ENCODE assay signal across 9 cellular contexts in the genomic region with DNA sequence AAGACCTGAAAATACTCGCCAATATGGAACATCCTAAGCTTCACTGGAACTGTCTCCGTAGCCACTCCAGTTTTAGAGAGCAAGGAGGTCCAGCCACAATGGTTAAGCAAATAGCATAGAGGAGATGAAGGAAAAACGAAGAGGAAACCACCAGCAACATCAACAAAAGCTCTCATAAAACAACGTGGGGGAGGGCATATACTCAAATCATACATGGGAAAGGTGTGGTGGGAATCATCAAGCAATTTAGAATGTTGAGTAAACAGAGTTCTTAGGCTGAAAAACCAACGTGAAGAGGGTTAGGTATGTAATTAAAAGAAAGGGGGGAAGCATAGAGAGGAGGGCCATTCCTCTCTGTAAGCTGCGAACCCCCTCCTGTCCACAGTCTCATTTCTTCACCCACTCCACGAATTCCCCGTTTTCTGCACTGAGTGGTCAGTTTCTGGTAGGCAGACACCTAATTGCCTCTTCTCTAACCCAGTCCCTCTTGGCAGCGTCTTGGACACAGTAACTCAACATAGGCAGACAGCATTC. TPM values are rescaled to one million over a fixed set of nuclear protein-coding genes. Genes with fewer than 3 reads are reported as not detected.
DNase-seq lines count a peak whose midpoint lies in the region; ATAC-seq and TF ChIP-seq lines count a peak whose summit lies in the region.
"Had no signal": no experiment of that assay in that cellular context is flagged by ENCODE, and none has a peak within 500 bp of the region (broad histone marks: within the 10 kb centered on the region; RNA-seq: fewer than 3 reads in every experiment).

No MANE protein-coding gene starts in this region.

- DNase-seq in Panc1 (ENCODE audit: low read depth, low spot score) = no peak
- no peak for DNase-seq in central memory CD4-positive, alpha-beta T cell
- DNase-seq in inferior parietal cortex (ENCODE audit: extremely low spot score) = no peak
- no peak for DNase-seq in CD14-positive monocyte (ENCODE audit: low spot score)

- in situ Hi-C loops in Panc1 (cut with HindIII; ENCODE audit: low pct_unique_long_range_greater_than_20kb, low sequenced_read_pairs) = no loop called here

- peak overlapping the region; percentile 89 for H3K9ac ChIP-seq in skeletal muscle satellite cell (ENCODE audit: low read depth, low read length)

- H3K4me3 ChIP-seq in GM12875 (ENCODE audit: low read depth, low read length) (peak overlapping the region; percentile 87), Panc1 (ENCODE audit: low read depth in 2 of 2, low read length in 2 of 2) (peak overlapping the region; percentile 90 to 96), gastroesophageal sphincter (peak overlapping the region; percentile 91 to 95), skeletal muscle satellite cell (ENCODE audit: low read length) (peak overlapping the region; percentile 96)

- intact Hi-C loops in Panc1 (cut with micrococcal nuclease; ENCODE audit: unreplicated experiment) (no loop called here), CD14-positive monocyte (cut with micrococcal nuclease) (loop anchor here (2.0 to 10.0 kb wide), 8 partner anchors 105 to 713 kb away; partner anchors contain the start of genes IFT25 (in 2 of the 2), LRRC42 (in 2 of the 2), NDC1 (in 2 of the 2) and PARS2 (in 2 of the 2))

- TF ChIP-seq POLR2A in gastroesophageal sphincter (IDR thresholded peaks at IDR 0.05) = no peak

- no peaks in the 10 kb centered on the region; the same call in 1 of the 2 replicates for H3K36me3 ChIP-seq in Panc1 (ENCODE audit: control insufficient read depth, insufficient read depth, low read length)
- H3K36me3 ChIP-seq in gastroesophageal sphincter = no peaks in the 10 kb centered on the region
- H3K36me3 ChIP-seq in skeletal muscle satellite cell (ENCODE audit: insufficient read depth, low read length) = no peaks in the 10 kb centered on the region

- H3K9me3 ChIP-seq in Panc1 (ENCODE audit: control insufficient read depth, insufficient read depth, low read depth, low read length) = no peaks in the 10 kb centered on the region
- H3K9me3 ChIP-seq in gastroesophageal sphincter = no peaks in the 10 kb centered on the region
- no peaks in the 10 kb centered on the region for H3K9me3 ChIP-seq in skeletal muscle satellite cell (replicated peaks; ENCODE audit: low read length)

- peak overlapping the region; percentile 74 for H3K27ac ChIP-seq in Panc1 (ENCODE audit: low read length)
- peak overlapping the region; percentile 92 to 99 (median 96) for H3K27ac ChIP-seq in gastroesophageal sphincter

- CTCF ChIA-PET in Panc1 (lab: Charles Lee) = no interaction called here

- no peaks in the 10 kb centered on the region for H3K27me3 Mint-ChIP-seq in CD14-positive monocyte (ENCODE audit: low read depth in 3 of 3)

- H3K4me1 Mint-ChIP-seq in CD14-positive monocyte = peaks cover 33% of the 10 kb centered on the region

- TF ChIP-seq EP300 in gastroesophageal sphincter (IDR thresholded peaks at IDR 0.05) = no peak

- no peak overlapping the region for H3K27ac Mint-ChIP-seq in CD14-positive monocyte

- peak overlapping the region; percentile 96 for H3K4me2 ChIP-seq in skeletal muscle satellite cell (ENCODE audit: low read length)

- BruUV-seq in Panc1 (replicated peaks; lab: Mats Ljungman, UMichigan) = no TSS peak

- peaks cover 8 to 11% of the 10 kb centered on the region in 2 donors for H3K36me3 Mint-ChIP-seq in CD14-positive monocyte

- POLR2A ChIA-PET in Panc1 (lab: Charles Lee) = no interaction called here

- WGBS in gastroesophageal sphincter (ENCODE audit: low coverage in 1 of 2), 2 donors = 1 to 2% methylated on average over 9 of the region's 9 CpGs

- no peaks in the 10 kb centered on the region for H3K9me3 Mint-ChIP-seq in CD14-positive monocyte

- ATAC-seq in Panc1 = peak; percentile 26; the same call in 1 of the 2 replicates
- ATAC-seq in gastroesophageal sphincter = no peak
- no peak for ATAC-seq in GM21528 (IDR thresholded peaks at IDR 0.05; ENCODE audit: low FRiP score, unreplicated experiment)

- H3K4me3 Mint-ChIP-seq in CD14-positive monocyte = no peak overlapping the region

- no peaks in the 10 kb centered on the region for H3K27me3 ChIP-seq in Panc1 (ENCODE audit: control insufficient read depth, insufficient read depth, low read length)
- H3K27me3 ChIP-seq in gastroesophageal sphincter = no peaks in the 10 kb centered on the region
- H3K27me3 ChIP-seq in skeletal muscle satellite cell (ENCODE audit: control insufficient read depth, insufficient read depth, low read length) = no peaks in the 10 kb centered on the region

- H3K4me1 ChIP-seq in Panc1 (ENCODE audit: control insufficient read depth, insufficient read depth, low read length) (peaks cover 27% of the 10 kb centered on the region), gastroesophageal sphincter (peaks cover 12 to 65% (median 23%) of the 10 kb centered on the region in 3 donors), skeletal muscle satellite cell (ENCODE audit: control insufficient read depth, insufficient read depth, low read length) (peaks cover 19% of the 10 kb centered on the region)

- TF ChIP-seq CTCF in GM12875 (IDR thresholded peaks at IDR 0.05; ENCODE audit: borderline replicate concordance, insufficient read depth, low read depth, low read length) (no peak), Panc1 (IDR thresholded peaks at IDR 0.05) (no peak), gastroesophageal sphincter (IDR thresholded peaks at IDR 0.05) (no peak), CD14-positive monocyte (IDR thresholded peaks at IDR 0.05) (no peak)

RNA-seq across cellular contexts. Expression of gene TMEM59, which starts 1.0 kb away (rescaled TPM):
- total RNA-seq in Panc1 (2021; ENCODE audit: unreplicated experiment) (174 TPM), gastroesophageal sphincter (100 to 1,000 TPM; 238 to 466 (median 352) TPM)
- 123 TPM for polyA plus RNA-seq in Panc1 (2012; ENCODE audit: insufficient read length)
- 107 and 113 TPM in 2 replicates for total RNA-seq in skeletal muscle satellite cell (2012; rRNA removed)
- polyA plus RNA-seq in CD14-positive monocyte = 100 to 1,000 TPM; 831 to 925 TPM

RNA-seq across cellular contexts. Expression of gene TCEANC2, which starts 1.4 kb away (rescaled TPM):
- total RNA-seq in Panc1 (2021; ENCODE audit: unreplicated experiment) (5.1 TPM), gastroesophageal sphincter (10 to 100 TPM in 1 of 4 donors, 1 to 10 TPM in 3; 3.6 to 10.2 (median 9.1) TPM)
- polyA plus RNA-seq in Panc1 (2012; ENCODE audit: insufficient read length) = 2.5 TPM
- 2.3 and 2.6 TPM in 2 replicates for total RNA-seq in skeletal muscle satellite cell (2012; rRNA removed)
- polyA plus RNA-seq in CD14-positive monocyte = 1 to 10 TPM; 3.0 to 3.8 TPM

RNA-seq across cellular contexts. Expression of gene LDLRAD1, which starts 34.0 kb away (rescaled TPM):
- not detected for total RNA-seq in Panc1 (2021; ENCODE audit: unreplicated experiment)
- not detected for polyA plus RNA-seq in Panc1 (2012; ENCODE audit: insufficient read length)
- total RNA-seq in gastroesophageal sphincter = not detected
- total RNA-seq in skeletal muscle satellite cell (2012; rRNA removed) = not detected in 2 replicates
- not detected for polyA plus RNA-seq in CD14-positive monocyte
- total RNA-seq: glomerular endothelial cell had no signal
